In the genomic region with DNA sequence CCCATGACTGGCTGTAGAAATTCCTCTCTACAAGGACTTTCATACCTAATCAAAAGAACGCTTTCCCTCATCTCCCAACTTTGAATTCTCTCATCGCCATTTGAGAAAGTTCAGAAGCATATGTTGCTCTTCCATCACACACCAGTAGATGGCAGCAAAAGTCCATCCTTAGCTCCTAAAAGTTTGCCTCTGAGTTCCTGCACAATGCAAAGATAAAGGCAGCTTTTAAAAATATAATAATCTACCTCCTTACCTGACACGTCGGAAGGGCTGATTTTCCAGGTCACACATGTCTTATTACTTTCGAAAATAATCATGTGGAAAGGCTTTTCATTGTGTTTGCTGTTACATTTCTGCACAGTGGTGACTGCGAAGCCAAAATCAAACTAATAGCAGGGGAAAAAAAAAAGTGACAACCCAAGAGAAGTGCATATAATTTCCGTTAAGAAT, we compare ENCODE assay signal across 8 cellular contexts.
DNase-seq lines count a peak whose midpoint lies in the region; ATAC-seq, FAIRE-seq and TF ChIP-seq lines count a peak whose summit lies in the region.

No MANE protein-coding gene starts in this region.

- H3K4me1 Mint-ChIP-seq in stimulated activated memory B cell treated with anti-CD40 and anti-IgM and Interleukin-4, amounts not matched to agents 10 μg/mL and 1 μg/mL and 100 μg/mL, for 72 hours: no peaks in the 10 kb centered on the region

- ATAC-seq in GM18909 (IDR thresholded peaks at IDR 0.05; ENCODE audit: poor library complexity, unreplicated experiment): peak; percentile 70
- peak; percentile 66 for ATAC-seq in HG03565 (IDR thresholded peaks at IDR 0.05; ENCODE audit: unreplicated experiment)
- ATAC-seq in stimulated activated memory B cell treated with anti-CD40 and anti-IgM and Interleukin-4, amounts not matched to agents 10 μg/mL and 1 μg/mL and 100 μg/mL, for 72 hours: no peak

- H3K4me3 Mint-ChIP-seq in stimulated activated memory B cell treated with anti-CD40 and anti-IgM and Interleukin-4, amounts not matched to agents 10 μg/mL and 1 μg/mL and 100 μg/mL, for 72 hours: no peak overlapping the region

- no peaks in the 10 kb centered on the region for H3K36me3 ChIP-seq in brain microvascular endothelial cell (replicated peaks)
- no peaks in the 10 kb centered on the region for H3K36me3 ChIP-seq in keratinocyte (ENCODE audit: control insufficient read depth in 2 of 2, extremely low read depth in 1 of 2, insufficient read depth in 2 of 2, low read length in 2 of 2)

- H3K36me3 Mint-ChIP-seq in stimulated activated memory B cell treated with anti-CD40 and anti-IgM and Interleukin-4, amounts not matched to agents 10 μg/mL and 1 μg/mL and 100 μg/mL, for 72 hours: no peaks in the 10 kb centered on the region

- TF ChIP-seq CTCF in brain microvascular endothelial cell (IDR thresholded peaks at IDR 0.05; ENCODE audit: low read depth, low read length, missing control alignments) (peak; percentile 79), keratinocyte (optimal IDR thresholded peaks at IDR 0.05 in 1 of 3, IDR thresholded peaks at IDR 0.05 in 1 of 3, conservative IDR thresholded peaks at IDR 0.05 in 1 of 3; ENCODE audit: extremely low read depth in 1 of 3, insufficient read depth in 2 of 3, low read length in 3 of 3) (peak; percentile 58 to 82 (median 78))

- H3K79me2 ChIP-seq in keratinocyte (ENCODE audit: control insufficient read depth, insufficient read depth, low read length): no peaks in the 10 kb centered on the region

- H4K20me1 ChIP-seq in keratinocyte (ENCODE audit: control insufficient read depth, extremely low read depth, insufficient read depth, low read length): no peaks in the 10 kb centered on the region

- no peak overlapping the region for H3K4me2 ChIP-seq in keratinocyte (ENCODE audit: control insufficient read depth, extremely low read depth, insufficient read depth, low read depth, low read length)

- peak; percentile 49 for DNase-seq in COR-L47 (lab: John Stamatoyannopoulos, UW)
- peak; percentile 41 for DNase-seq in OCI-M2 (lab: John Stamatoyannopoulos, UW; ENCODE audit: unreplicated experiment)
- peak; percentile 43 for DNase-seq in brain microvascular endothelial cell
- no peak for DNase-seq in keratinocyte (ENCODE audit: low read depth, low spot score)
- peak; percentile 3 for DNase-seq in stimulated activated CD4-positive, alpha-beta T cell treated with anti-CD3 and anti-CD28 coated beads, Interleukin-2, amount 100 ng/mL, for 4 hours (ENCODE audit: low read depth)

- no peaks in the 10 kb centered on the region for H3K27me3 Mint-ChIP-seq in stimulated activated memory B cell treated with anti-CD40 and anti-IgM and Interleukin-4, amounts not matched to agents 10 μg/mL and 1 μg/mL and 100 μg/mL, for 72 hours

- H3K27me3 ChIP-seq in brain microvascular endothelial cell (replicated peaks) (no peaks in the 10 kb centered on the region), keratinocyte (ENCODE audit: control insufficient read depth, extremely low read depth, insufficient read depth, low read length) (no peaks in the 10 kb centered on the region)

- H3K27ac ChIP-seq in brain microvascular endothelial cell: no peak overlapping the region
- no peak overlapping the region for H3K27ac ChIP-seq in keratinocyte (ENCODE audit: control insufficient read depth, insufficient read depth, low read length)

- no peak overlapping the region for H3K27ac Mint-ChIP-seq in stimulated activated memory B cell treated with anti-CD40 and anti-IgM and Interleukin-4, amounts not matched to agents 10 μg/mL and 1 μg/mL and 100 μg/mL, for 72 hours

- no peak overlapping the region for H3K9ac ChIP-seq in keratinocyte (ENCODE audit: control insufficient read depth, extremely low read depth, insufficient read depth, low read length)

- in situ Hi-C loops in brain microvascular endothelial cell (cut with HindIII; ENCODE audit: low pct_ligation_motif_present, low sequenced_read_pairs): no loop called here

- no peaks in the 10 kb centered on the region for H3K9me1 ChIP-seq in keratinocyte (ENCODE audit: control insufficient read depth, extremely low read depth, insufficient read depth, low read length)

- no peak overlapping the region for H2AFZ ChIP-seq in keratinocyte (ENCODE audit: control insufficient read depth, low read length)

- no peak for FAIRE-seq in keratinocyte (lab: Jason Lieb, UNC)

- dilution Hi-C loops in keratinocyte (cut with MboI; ENCODE audit: extremely low pct_ligation_motif_present, low sequenced_read_pairs): no loop called here

- H3K4me3 ChIP-seq in brain microvascular endothelial cell (ENCODE audit: low read depth, low read length) (no peak overlapping the region), keratinocyte (ENCODE audit: control insufficient read depth in 2 of 3, extremely low read depth in 1 of 3, insufficient read depth in 2 of 3, low read depth in 1 of 3, low read length in 3 of 3) (no peak overlapping the region)

- no peaks in the 10 kb centered on the region for H3K4me1 ChIP-seq in keratinocyte (ENCODE audit: control insufficient read depth, extremely low read depth, insufficient read depth, low read length)

- H3K9me3 Mint-ChIP-seq in stimulated activated memory B cell treated with anti-CD40 and anti-IgM and Interleukin-4, amounts not matched to agents 10 μg/mL and 1 μg/mL and 100 μg/mL, for 72 hours: no peaks in the 10 kb centered on the region

- no peaks in the 10 kb centered on the region for H3K9me3 ChIP-seq in keratinocyte (ENCODE audit: control insufficient read depth, low read depth, low read length)
